Comparison of ENCODE assay signal across 16 cellular contexts in the genomic region with DNA sequence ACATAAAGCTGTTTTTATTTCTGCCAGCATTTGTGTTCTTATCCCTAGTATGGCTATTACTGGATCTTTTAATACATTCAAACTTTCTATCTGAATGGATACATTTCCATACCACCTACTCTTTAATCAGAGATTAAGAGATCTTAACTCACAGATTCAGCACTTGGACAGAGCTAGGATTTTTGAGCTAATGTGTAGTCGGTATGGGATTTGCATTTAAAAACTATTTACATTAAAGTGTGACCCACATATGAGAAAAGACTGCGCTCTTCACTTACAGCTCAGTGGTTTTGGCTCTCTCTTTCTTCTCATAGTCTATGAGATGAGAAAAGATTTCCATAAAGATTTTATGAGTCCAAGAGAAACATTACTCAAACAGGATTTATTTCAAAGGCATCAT. TPM values are rescaled to one million over a fixed set of nuclear protein-coding genes. Genes with fewer than 3 reads are reported as not detected.
DNase-seq lines count a peak whose midpoint lies in the region; ATAC-seq and TF ChIP-seq lines count a peak whose summit lies in the region.
"Had no signal": no experiment of that assay in that cellular context is flagged by ENCODE, and none has a peak within 500 bp of the region (broad histone marks: within the 10 kb centered on the region; RNA-seq: fewer than 3 reads in every experiment).

No MANE protein-coding gene starts in this region.

- POLR2A ChIA-PET in HCT116 (lab: Charles Lee), result no interaction called here
- POLR2A ChIA-PET in naive thymus-derived CD4-positive, alpha-beta T cell (lab: Charles Lee), result no interaction called here

- no peak for TF ChIP-seq RAD21 in HCT116 (IDR thresholded peaks at IDR 0.05; ENCODE audit: low read depth)

- peak; percentile 31 for DNase-seq in AG09309 (ENCODE audit: low read depth)
- no peak for DNase-seq in HCT116 (ENCODE audit: low read depth, low spot score)
- DNase-seq in left kidney (ENCODE audit: low read depth, low spot score), result peak; percentile 50
- DNase-seq in NCI-H1694 treated with DMSO at 0.1 percent for 48 hours (lab: John Stamatoyannopoulos, UW), result no peak
- no peak for DNase-seq in C1 segment of cervical spinal cord (lab: John Stamatoyannopoulos, UW)
- DNase-seq in naive thymus-derived CD4-positive, alpha-beta T cell, result no peak
- DNase-seq: Caco-2; CD8-positive, alpha-beta memory T cell; DND-41; GF-D8; H7 had no signal

- H3K27me3 ChIP-seq in HCT116 (ENCODE audit: insufficient read depth, low read length), result peaks cover 53% of the 10 kb centered on the region; the same call in 1 of the 2 replicates
- no peaks in the 10 kb centered on the region for H3K27me3 ChIP-seq in naive thymus-derived CD4-positive, alpha-beta T cell (ENCODE audit: control insufficient read depth in 2 of 2, insufficient read depth in 2 of 2, low read length in 2 of 2)

- intact Hi-C loops in HCT116 (cut with micrococcal nuclease), result no loop called here
- intact Hi-C loops in naive thymus-derived CD4-positive, alpha-beta T cell (cut with micrococcal nuclease), result no loop called here

- no peaks in the 10 kb centered on the region for H3K79me2 ChIP-seq in HCT116 (ENCODE audit: insufficient read depth, low read length)

- H3K4me3 ChIP-seq in AG09309 (ENCODE audit: control insufficient read depth, low read depth, low read length), result no peak overlapping the region
- no peak overlapping the region for H3K4me3 ChIP-seq in HCT116 (replicated peaks in 1 of 2; ENCODE audit: low read depth in 1 of 2, low read length in 2 of 2)
- H3K4me3 ChIP-seq in naive thymus-derived CD4-positive, alpha-beta T cell (ENCODE audit: low read length), result no peak overlapping the region

- no peak for ATAC-seq in HCT116
- no peak for ATAC-seq in naive thymus-derived CD4-positive, alpha-beta T cell
- ATAC-seq: HepG2 had no signal

- no peaks in the 10 kb centered on the region for H3K36me3 Mint-ChIP-seq in naive thymus-derived CD4-positive, alpha-beta T cell
- H3K36me3 Mint-ChIP-seq: CD8-positive, alpha-beta memory T cell had no signal

- H3K4me1 ChIP-seq in HCT116 (ENCODE audit: control insufficient read depth in 1 of 2, insufficient read depth in 2 of 2, low read length in 2 of 2), result no peaks in the 10 kb centered on the region
- H3K4me1 ChIP-seq in naive thymus-derived CD4-positive, alpha-beta T cell (ENCODE audit: control insufficient read depth in 2 of 2, insufficient read depth in 2 of 2, low read length in 2 of 2), result no peaks in the 10 kb centered on the region
- H3K4me1 ChIP-seq: Caco-2 had no signal

- no peaks in the 10 kb centered on the region for H3K4me1 Mint-ChIP-seq in naive thymus-derived CD4-positive, alpha-beta T cell
- H3K4me1 Mint-ChIP-seq: CD8-positive, alpha-beta memory T cell had no signal

- no peak overlapping the region for H2AFZ ChIP-seq in HCT116 (ENCODE audit: low read depth, low read length, poor library complexity, severe bottlenecking)

- H3K9me3 ChIP-seq in HCT116 (ENCODE audit: control insufficient read depth in 1 of 2, insufficient read depth in 1 of 2, low read depth in 1 of 2, low read length in 2 of 2), result no peaks in the 10 kb centered on the region
- H3K9me3 ChIP-seq in naive thymus-derived CD4-positive, alpha-beta T cell (ENCODE audit: control insufficient read depth in 2 of 3, low read length in 3 of 3), result no peaks in the 10 kb centered on the region
- H3K9me3 ChIP-seq: Caco-2 had no signal

- H3K36me3 ChIP-seq in HCT116 (ENCODE audit: control insufficient read depth in 1 of 2, insufficient read depth in 2 of 2, low read length in 2 of 2), result no peaks in the 10 kb centered on the region
- no peaks in the 10 kb centered on the region for H3K36me3 ChIP-seq in naive thymus-derived CD4-positive, alpha-beta T cell (ENCODE audit: control insufficient read depth in 2 of 3, insufficient read depth in 3 of 3, low read length in 3 of 3)

- H3K9me2 ChIP-seq in HCT116 (ENCODE audit: insufficient read depth), result no peaks in the 10 kb centered on the region

- no peaks in the 10 kb centered on the region for H4K20me1 ChIP-seq in HCT116 (ENCODE audit: insufficient read depth)

- H3K27ac Mint-ChIP-seq in naive thymus-derived CD4-positive, alpha-beta T cell, result no peak overlapping the region
- H3K27ac Mint-ChIP-seq: CD8-positive, alpha-beta memory T cell had no signal

- TF ChIP-seq POLR2A in HCT116 (IDR thresholded peaks at IDR 0.05; ENCODE audit: borderline replicate concordance, extremely low read depth, insufficient read depth, insufficient read length), result no peak

- no peak overlapping the region for H3K27ac ChIP-seq in HCT116 (ENCODE audit: low read depth, low read length)
- no peak overlapping the region for H3K27ac ChIP-seq in naive thymus-derived CD4-positive, alpha-beta T cell (ENCODE audit: low read depth, low read length)

- RAD21 ChIA-PET in HCT116 (lab: Charles Lee; ENCODE audit: low non-redundant PET in 1 of 2, low total read pairs in 2 of 2, uncharacterized antibody in 2 of 2, unreplicated experiment in 2 of 2), result no interaction called here

- CTCF ChIA-PET in HCT116 (lab: Charles Lee), result no interaction called here
- CTCF ChIA-PET in naive thymus-derived CD4-positive, alpha-beta T cell (lab: Charles Lee), result no interaction called here

- TF ChIP-seq CTCF in AG09309 (IDR thresholded peaks at IDR 0.05; ENCODE audit: control insufficient read depth, insufficient read depth, low read depth, low read length, missing control alignments) (no peak), HCT116 (IDR thresholded peaks at IDR 0.05 in 2 of 3, conservative IDR thresholded peaks at IDR 0.05 in 1 of 3; ENCODE audit: borderline replicate concordance in 1 of 3, insufficient read depth in 1 of 3, low read depth in 2 of 3, low read length in 2 of 3) (no peak)

- BruUV-seq in HCT116 (replicated peaks; lab: Mats Ljungman, UMichigan), result no TSS peak

- no peak overlapping the region for H3K4me2 ChIP-seq in HCT116 (ENCODE audit: low read length)

- peaks cover 0 to 4% (median 0%) of the 10 kb centered on the region in 11 donors for H3K9me3 Mint-ChIP-seq in naive thymus-derived CD4-positive, alpha-beta T cell

- no peak overlapping the region for H3K9ac ChIP-seq in HCT116 (ENCODE audit: low read length)

- H3K27me3 Mint-ChIP-seq in naive thymus-derived CD4-positive, alpha-beta T cell, result peaks cover 2 to 51% (median 40%) of the 10 kb centered on the region in 5 donors

- no peak overlapping the region for H3K4me3 Mint-ChIP-seq in naive thymus-derived CD4-positive, alpha-beta T cell
- H3K4me3 Mint-ChIP-seq: CD8-positive, alpha-beta memory T cell had no signal

TF ChIP-seq in HCT116, 20 proteins besides CTCF, POLR2A, EP300 and RAD21:
- TF ChIP-seq, protein P1, sequence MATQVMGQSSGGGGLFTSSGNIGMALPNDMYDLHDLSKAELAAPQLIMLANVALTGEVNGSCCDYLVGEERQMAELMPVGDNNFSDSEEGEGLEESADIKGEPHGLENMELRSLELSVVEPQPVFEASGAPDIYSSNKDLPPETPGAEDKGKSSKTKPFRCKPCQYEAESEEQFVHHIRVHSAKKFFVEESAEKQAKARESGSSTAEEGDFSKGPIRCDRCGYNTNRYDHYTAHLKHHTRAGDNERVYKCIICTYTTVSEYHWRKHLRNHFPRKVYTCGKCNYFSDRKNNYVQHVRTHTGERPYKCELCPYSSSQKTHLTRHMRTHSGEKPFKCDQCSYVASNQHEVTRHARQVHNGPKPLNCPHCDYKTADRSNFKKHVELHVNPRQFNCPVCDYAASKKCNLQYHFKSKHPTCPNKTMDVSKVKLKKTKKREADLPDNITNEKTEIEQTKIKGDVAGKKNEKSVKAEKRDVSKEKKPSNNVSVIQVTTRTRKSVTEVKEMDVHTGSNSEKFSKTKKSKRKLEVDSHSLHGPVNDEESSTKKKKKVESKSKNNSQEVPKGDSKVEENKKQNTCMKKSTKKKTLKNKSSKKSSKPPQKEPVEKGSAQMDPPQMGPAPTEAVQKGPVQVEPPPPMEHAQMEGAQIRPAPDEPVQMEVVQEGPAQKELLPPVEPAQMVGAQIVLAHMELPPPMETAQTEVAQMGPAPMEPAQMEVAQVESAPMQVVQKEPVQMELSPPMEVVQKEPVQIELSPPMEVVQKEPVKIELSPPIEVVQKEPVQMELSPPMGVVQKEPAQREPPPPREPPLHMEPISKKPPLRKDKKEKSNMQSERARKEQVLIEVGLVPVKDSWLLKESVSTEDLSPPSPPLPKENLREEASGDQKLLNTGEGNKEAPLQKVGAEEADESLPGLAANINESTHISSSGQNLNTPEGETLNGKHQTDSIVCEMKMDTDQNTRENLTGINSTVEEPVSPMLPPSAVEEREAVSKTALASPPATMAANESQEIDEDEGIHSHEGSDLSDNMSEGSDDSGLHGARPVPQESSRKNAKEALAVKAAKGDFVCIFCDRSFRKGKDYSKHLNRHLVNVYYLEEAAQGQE (IDR thresholded peaks at IDR 0.05; ENCODE audit: low read depth), result peak; percentile 21; the same call in 1 of the 2 replicates
- no peak for TF ChIP-seq CBX3 (IDR thresholded peaks at IDR 0.05; ENCODE audit: low read depth)

TF ChIP-seq in PFSK-1, 5 proteins besides CTCF, POLR2A, EP300 and RAD21 (continues in another document):
- TF ChIP-seq POLR2AphosphoS5 (IDR thresholded peaks at IDR 0.05; ENCODE audit: low read depth, low read length) (no peak), FOXP2 (optimal IDR thresholded peaks at IDR 0.05; ENCODE audit: borderline replicate concordance, extremely low read depth, extremely low read length, insufficient read depth) (no peak), TAF1 (IDR thresholded peaks at IDR 0.05; ENCODE audit: borderline replicate concordance, insufficient read depth, low read length) (no peak), SIN3A (IDR thresholded peaks at IDR 0.05; ENCODE audit: borderline replicate concordance, insufficient read depth, low read length) (no peak)

RNA-seq across cellular contexts. Expression of a gene that starts 16.4 kb away (rescaled TPM):
- total RNA-seq in HCT116 (2021; ENCODE audit: unreplicated experiment), result not detected
- polyA plus RNA-seq in HCT116 (2012), result not detected in 2 replicates
- not detected for polyA plus RNA-seq in PFSK-1 (2012; ENCODE audit: insufficient read length, low read depth)
- total RNA-seq in naive thymus-derived CD4-positive, alpha-beta T cell, result not detected
- polyA plus RNA-seq in naive thymus-derived CD4-positive, alpha-beta T cell, result not detected
- total RNA-seq: A172; Caco-2; CD8-positive, alpha-beta memory T cell; H7; HepG2 had no signal
- polyA plus RNA-seq: AG04450; BJ; CD8-positive, alpha-beta memory T cell; HepG2 had no signal

Comparison
In these comparisons a context has a peak if more than half of its experiments do, and no peak if none do; other contexts are left out.
1. DNase-seq: peak in AG09309 (single experiment) and left kidney (single experiment); none in HCT116 (single experiment), NCI-H1694 treated with DMSO at 0.1 percent for 48 hours (single experiment), C1 segment of cervical spinal cord (0 of 14) and naive thymus-derived CD4-positive, alpha-beta T cell (0 of 9).